Comparison of ENCODE assay signal across 12 cellular contexts in genomic region chr1:20322081-20322824, GRCh38. TPM values are rescaled to one million over a fixed set of nuclear protein-coding genes. Genes with fewer than 3 reads are reported as not detected.
A peak's percentile ranks its signal among the peaks of the same experiment; 100 is the strongest.
DNase-seq lines count a peak whose midpoint lies in the region; ATAC-seq, FAIRE-seq and TF ChIP-seq lines count a peak whose summit lies in the region.
"Had no signal": no experiment of that assay in that cellular context is flagged by ENCODE, and none has a peak within 500 bp of the region (broad histone marks: within the 10 kb centered on the region; RNA-seq: fewer than 3 reads in every experiment).

No MANE protein-coding gene starts in this region.

- H3K4me2 ChIP-seq in GM12878 (ENCODE audit: control insufficient read depth, insufficient read depth) (peak overlapping the region; percentile 61), PC-9 (no peak overlapping the region)

- SMC1A ChIA-PET in GM12878 (lab: Charles Lee; ENCODE audit: uncharacterized antibody, unreplicated experiment): no interaction called here

- no peak for TF ChIP-seq POLR2A in GM12878 (IDR thresholded peaks at IDR 0.05; ENCODE audit: low read depth, low read length)

- no peaks in the 10 kb centered on the region for H3F3A ChIP-seq in PC-9 (ENCODE audit: insufficient read depth, low read depth)

- in situ Hi-C loops in GM12878 (cut with MboI): no loop called here

- no peaks in the 10 kb centered on the region for H3K36me3 ChIP-seq in GM12878 (ENCODE audit: control insufficient read depth in 2 of 2, insufficient read depth in 2 of 2, low read length in 1 of 2)
- no peaks in the 10 kb centered on the region for H3K36me3 ChIP-seq in PC-9 (ENCODE audit: low read depth)
- no peaks in the 10 kb centered on the region for H3K36me3 ChIP-seq in SJCRH30

- CTCF ChIA-PET in GM12878 (lab: Yijun Ruan, JAX): interaction anchor here (0.8 kb wide), 1 partner anchor 9 kb away, joined by 5 read pairs; no protein-coding TSS in a partner anchor
- CTCF ChIA-PET in PC-9 (lab: Charles Lee): no interaction called here

- H3K27ac ChIP-seq in GM12878 (ENCODE audit: control insufficient read depth, insufficient read depth): peak overlapping the region; percentile 59
- H3K27ac ChIP-seq in PC-9: no peak overlapping the region
- no peak overlapping the region for H3K27ac ChIP-seq in SJCRH30

- BruUV-seq in GM12878 (replicated peaks; lab: Mats Ljungman, UMichigan) (no TSS peak), PC-9 (replicated peaks; lab: Mats Ljungman, UMichigan) (no TSS peak)

- POLR2A ChIA-PET in GM12878 (lab: Charles Lee) (no interaction called here), PC-9 (lab: Charles Lee; ENCODE audit: unreplicated experiment) (interaction anchor here (0.7 kb wide), 1 partner anchor 164 kb away, joined by 3 read pairs; the partner anchor contains the start of gene CAMK2N1)

- no peaks in the 10 kb centered on the region for H3K36me3 Mint-ChIP-seq in activated T-cell treated with anti-CD3 and anti-CD28 coated beads, Interleukin-2, amount 50 U/mL, for 24 hours (ENCODE audit: low read depth)

- H3K27me3 Mint-ChIP-seq in activated T-cell treated with anti-CD3 and anti-CD28 coated beads, Interleukin-2, amount 50 U/mL, for 24 hours: peaks cover 42% of the 10 kb centered on the region

- intact Hi-C loops in GM12878 (cut with micrococcal nuclease; ENCODE audit: unreplicated experiment) (no loop called here), PC-9 (cut with micrococcal nuclease; ENCODE audit: unreplicated experiment) (no loop called here)

- TF ChIP-seq RAD21 in GM12878 (IDR thresholded peaks at IDR 0.05; ENCODE audit: insufficient read depth, low read depth, low read length): no peak

- H3K27ac Mint-ChIP-seq in activated T-cell treated with anti-CD3 and anti-CD28 coated beads, Interleukin-2, amount 50 U/mL, for 24 hours: peak overlapping the region; percentile 53
- H3K27ac Mint-ChIP-seq: HFFc6 had no signal

- DNase-seq in activated T-cell treated with anti-CD3 and anti-CD28 coated beads, Interleukin-2, amount 50 U/mL, for 24 hours: peak; percentile 39
- no peak for DNase-seq in activated T-cell treated with anti-CD3 and anti-CD28 coated beads, Interleukin-2, amount 50 U/mL, for 1 hour
- DNase-seq in GM12878 (ENCODE audit: low read depth, low spot score) (peak; percentile 51), PC-9 (no peak), SJCRH30 (no peak)
- peak; percentile 28 for DNase-seq in stimulated activated CD8-positive, alpha-beta memory T cell treated with anti-CD3 and anti-CD28 coated beads, Interleukin-4, amount 100 ng/mL, for 48 hours
- DNase-seq: HFFc6, NCI-H526 treated with DMSO at 0.1 percent for 48 hours had no signal

- H3K27me3 ChIP-seq in GM12878 (replicated peaks in 1 of 2; ENCODE audit: control insufficient read depth in 2 of 2, insufficient read depth in 2 of 2, low read length in 1 of 2) (no peaks in the 10 kb centered on the region), PC-9 (ENCODE audit: insufficient read depth, low read depth) (no peaks in the 10 kb centered on the region), SJCRH30 (peaks cover 28% of the 10 kb centered on the region)

- H3K9me3 Mint-ChIP-seq in activated T-cell treated with anti-CD3 and anti-CD28 coated beads, Interleukin-2, amount 50 U/mL, for 24 hours: no peaks in the 10 kb centered on the region
- H3K9me3 Mint-ChIP-seq: HFFc6 had no signal

- no peaks in the 10 kb centered on the region for H3K9me2 ChIP-seq in PC-9 (ENCODE audit: insufficient read depth)

- ATAC-seq in HG03196 (IDR thresholded peaks at IDR 0.05; ENCODE audit: unreplicated experiment) (peak; percentile 86), GM12878 (peak; percentile 99), GM18520 (IDR thresholded peaks at IDR 0.05; ENCODE audit: unreplicated experiment) (no peak)

- H3K9me3 ChIP-seq in GM12878 (replicated peaks; ENCODE audit: control insufficient read depth, insufficient read depth, low read length) (no peaks in the 10 kb centered on the region; the same call in 2 of the 3 replicates), PC-9 (ENCODE audit: insufficient read depth, low read depth) (no peaks in the 10 kb centered on the region), SJCRH30 (replicated peaks) (no peaks in the 10 kb centered on the region)

- H2AFZ ChIP-seq in GM12878 (ENCODE audit: control insufficient read depth, low read depth, low read length) (peak overlapping the region; percentile 67), PC-9 (no peak overlapping the region)

- H3K9ac ChIP-seq in GM12878 (ENCODE audit: control insufficient read depth, insufficient read depth, low read length): 0 out of 2 replicates have a peak overlapping the region, but pooled peaks have one; percentile 9

- 46% methylated on average over 11 of the region's 11 CpGs for WGBS in GM12878 (ENCODE audit: insufficient coverage, insufficient replicate concordance, low lambda C conversion rate, missing lambda C conversion rate)

- peak; percentile 99 for FAIRE-seq in GM12878 (lab: Jason Lieb, UNC)
- FAIRE-seq: frontal cortex had no signal

- TF ChIP-seq CTCF in GM12878 (IDR thresholded peaks at IDR 0.05 in 2 of 3, conservative IDR thresholded peaks at IDR 0.05 in 1 of 3; ENCODE audit: control insufficient read depth in 2 of 3, extremely low read depth in 1 of 3, insufficient read depth in 1 of 3, low read depth in 3 of 3, low read length in 3 of 3) (no peak), PC-9 (conservative IDR thresholded peaks at IDR 0.05) (no peak)

- RAD21 ChIA-PET in GM12878 (lab: Charles Lee; ENCODE audit: unreplicated experiment): no interaction called here

- H3K4me3 Mint-ChIP-seq in activated T-cell treated with anti-CD3 and anti-CD28 coated beads, Interleukin-2, amount 50 U/mL, for 24 hours: peak overlapping the region; percentile 32
- H3K4me3 Mint-ChIP-seq: HFFc6 had no signal

- H3K79me2 ChIP-seq in GM12878 (ENCODE audit: control insufficient read depth, insufficient read depth, low read length) (no peaks in the 10 kb centered on the region), PC-9 (ENCODE audit: low read depth) (no peaks in the 10 kb centered on the region)

- H3K4me1 ChIP-seq in GM12878 (ENCODE audit: control insufficient read depth, insufficient read depth, low read length) (peaks cover 24% of the 10 kb centered on the region), PC-9 (replicated peaks; ENCODE audit: insufficient read depth) (no peaks in the 10 kb centered on the region), SJCRH30 (peaks cover 15% of the 10 kb centered on the region)

- H4K20me1 ChIP-seq in GM12878 (ENCODE audit: control insufficient read depth, insufficient read depth) (peaks cover under 1% of the 10 kb centered on the region; the same call in 1 of the 2 replicates), PC-9 (ENCODE audit: insufficient read depth) (no peaks in the 10 kb centered on the region)

- TF ChIP-seq EP300 in GM12878 (IDR thresholded peaks at IDR 0.05; ENCODE audit: borderline replicate concordance in 1 of 2, control insufficient read depth in 1 of 2, low read depth in 2 of 2, low read length in 2 of 2): no peak

- H3K4me1 Mint-ChIP-seq in activated T-cell treated with anti-CD3 and anti-CD28 coated beads, Interleukin-2, amount 50 U/mL, for 24 hours (ENCODE audit: low read depth): peaks cover 35% of the 10 kb centered on the region

- no peak overlapping the region for H3K4me3 ChIP-seq in GM12878
- H3K4me3 ChIP-seq in PC-9: no peak overlapping the region
- no peak overlapping the region for H3K4me3 ChIP-seq in SJCRH30

TF ChIP-seq in GM12878, 131 proteins besides CTCF, POLR2A, EP300 and RAD21 (continues in another document):
- TF ChIP-seq SPI1 (IDR thresholded peaks at IDR 0.05; ENCODE audit: borderline replicate concordance, insufficient read depth, low read depth, low read length) (peak; percentile 42; the same call in 1 of the 2 replicates), ATF2 (IDR thresholded peaks at IDR 0.05; ENCODE audit: low read length) (peak; percentile 90), NFIC (IDR thresholded peaks at IDR 0.05; ENCODE audit: low read depth, low read length) (peak; percentile 26; the same call in 1 of the 2 replicates)

RNA-seq across cellular contexts. Expression of gene VWA5B1, which starts 31.6 kb away (rescaled TPM):
- 0.76 and 1.1 TPM in 2 replicates for total RNA-seq in GM12878 (2013; cell fraction: nucleolus; rRNA removed)
- total RNA-seq in GM12878 (2014; rRNA removed) (under 0.01 TPM in 1 of 2 replicates, not detected in the other), GM12878 (2014; rRNA removed; fragmentation: Illumina TruSeq; extraction: Trizol) (not detected in 2 replicates), GM12878 (2021) (not detected in 2 replicates), PC-9 (2021) (not detected in 2 replicates)
- polyA plus RNA-seq in GM12878 (2011; ENCODE audit: low read depth): not detected
- polyA plus RNA-seq in GM12878 (2011; rRNA removed) (0.03 and 0.05 TPM in 2 replicates), GM12878 (2014; fragmentation: Illumina TruSeq; extraction: Trizol) (0.01 TPM in 1 of 2 replicates, not detected in the other), GM12878 (2014; fragmentation: Nextera tagmentation; extraction: Ambion mirVana) (not detected), GM12878 (2014; rRNA removed) (not detected in 2 replicates), GM12878 (2016; fragmentation: Nextera tagmentation; extraction: Ambion mirVana) (not detected)
- 0.01 and 0.23 TPM in 2 replicates for polyA plus RNA-seq in GM12878 (2011; cell fraction: cytosol; rRNA removed)
- polyA plus RNA-seq in GM12878 (2011; cell fraction: nucleus; rRNA removed): 0.10 and 0.13 TPM in 2 replicates
- 0.04 TPM in 1 of 2 replicates, not detected in the other for polyA plus RNA-seq in GM12878 (2012)
- polyA minus RNA-seq in GM12878 (2011; rRNA and poly(A)+ RNA removed): not detected in 2 replicates
- polyA minus RNA-seq in GM12878 (2011; cell fraction: cytosol; rRNA and poly(A)+ RNA removed): not detected in 2 replicates
- under 0.01 TPM in 1 of 2 replicates, not detected in the other for polyA minus RNA-seq in GM12878 (2011; cell fraction: nucleus; rRNA and poly(A)+ RNA removed)
- not detected in 2 replicates for total RNA-seq in SJCRH30 (2014; rRNA removed; shearing (Covaris generic))
- total RNA-seq: HFFc6, pulmonary artery endothelial cell had no signal

Comparison
In these comparisons a context has a peak if more than half of its experiments do, and no peak if none do; other contexts are left out.
1. DNase-seq: peak in activated T-cell treated with anti-CD3 and anti-CD28 coated beads, Interleukin-2, amount 50 U/mL, for 24 hours (single experiment), GM12878 (single experiment) and stimulated activated CD8-positive, alpha-beta memory T cell treated with anti-CD3 and anti-CD28 coated beads, Interleukin-4, amount 100 ng/mL, for 48 hours (single experiment); none in activated T-cell treated with anti-CD3 and anti-CD28 coated beads, Interleukin-2, amount 50 U/mL, for 1 hour (single experiment), PC-9 (0 of 2) and SJCRH30 (0 of 2).